ENCODE assay signal across 2 cellular contexts in genomic region chr14:99682809-99683618, GRCh38.
A peak's percentile ranks its signal among the peaks of the same experiment; 100 is the strongest.
TF ChIP-seq lines count a peak whose summit lies in the region.

No MANE protein-coding gene starts in this region.

TF ChIP-seq in A549, 52 proteins besides CTCF, POLR2A, EP300 and RAD21 (continued from another document):
- TF ChIP-seq REST (IDR thresholded peaks at IDR 0.05) (no peak), JUN (IDR thresholded peaks at IDR 0.05) (no peak), NFE2L2 (conservative IDR thresholded peaks at IDR 0.05; ENCODE audit: low read length) (no peak), RFX5 (IDR thresholded peaks at IDR 0.05) (no peak), TP53 (CRISPR knock-in tag; IDR thresholded peaks at IDR 0.05) (0 out of 2 replicates have a peak, but pooled peaks have one; percentile 68)

TF ChIP-seq in H1, 55 proteins besides CTCF, POLR2A, EP300 and RAD21 (continued from another document):
- TF ChIP-seq RXRA (IDR thresholded peaks at IDR 0.05; ENCODE audit: insufficient read depth, low read depth, low read length), result no peak
- 0 out of 4 replicates have a peak, but pooled peaks of 1 of the 2 experiments have one; percentile 50 for TF ChIP-seq SIN3A (conservative IDR thresholded peaks at IDR 0.05 in 1 of 2, IDR thresholded peaks at IDR 0.05 in 1 of 2; ENCODE audit: low read depth in 1 of 2, low read length in 2 of 2)
- TF ChIP-seq SAP30 (IDR thresholded peaks at IDR 0.05; ENCODE audit: insufficient read depth, insufficient replicate concordance, low read length), result no peak
- no peak for TF ChIP-seq HDAC2 (IDR thresholded peaks at IDR 0.05; ENCODE audit: borderline replicate concordance in 1 of 2, low read depth in 2 of 2, low read length in 2 of 2)
- no peak for TF ChIP-seq CHD2 (IDR thresholded peaks at IDR 0.05; ENCODE audit: low read length)
- TF ChIP-seq BCL11A (IDR thresholded peaks at IDR 0.05; ENCODE audit: low read depth in 2 of 2, low read length in 2 of 2), result no peak
- TF ChIP-seq E2F6 (IDR thresholded peaks at IDR 0.05), result 0 out of 2 replicates have a peak, but pooled peaks have one; percentile 12
- TF ChIP-seq ATF3 (IDR thresholded peaks at IDR 0.05; ENCODE audit: insufficient read depth, low read depth, low read length), result no peak
- no peak for TF ChIP-seq KDM1A (IDR thresholded peaks at IDR 0.05; ENCODE audit: borderline replicate concordance, low read length)
- TF ChIP-seq ASH2L (IDR thresholded peaks at IDR 0.05; ENCODE audit: low read length), result no peak
- no peak for TF ChIP-seq EGR1 (IDR thresholded peaks at IDR 0.05; ENCODE audit: borderline replicate concordance, low read depth, low read length)
- no peak; the same call in 1 of the 2 replicates for TF ChIP-seq SUZ12 (IDR thresholded peaks at IDR 0.05; ENCODE audit: low read length)
- no peak for TF ChIP-seq SIRT6 (IDR thresholded peaks at IDR 0.05; ENCODE audit: low read length)
- peak; percentile 36; the same call in 1 of the 2 replicates for TF ChIP-seq MAX (IDR thresholded peaks at IDR 0.05)
- no peak for TF ChIP-seq YY1 (IDR thresholded peaks at IDR 0.05; ENCODE audit: low read depth, low read length)
- no peak for TF ChIP-seq GTF2F1 (IDR thresholded peaks at IDR 0.05; ENCODE audit: borderline replicate concordance, low read depth, low read length)
- TF ChIP-seq RFX5 (IDR thresholded peaks at IDR 0.05; ENCODE audit: borderline replicate concordance, low read depth, low read length), result no peak
- TF ChIP-seq CBX8 (IDR thresholded peaks at IDR 0.05; ENCODE audit: borderline replicate concordance, low read depth, low read length), result no peak
- TF ChIP-seq POU5F1 (IDR thresholded peaks at IDR 0.05; ENCODE audit: low read depth, low read length), result no peak
- no peak for TF ChIP-seq RBBP5 (IDR thresholded peaks at IDR 0.05; ENCODE audit: borderline replicate concordance, low read depth, low read length)
- TF ChIP-seq TAF1 (IDR thresholded peaks at IDR 0.05; ENCODE audit: low read depth, low read length), result no peak; the same call in 1 of the 2 replicates
- TF ChIP-seq KDM4A (IDR thresholded peaks at IDR 0.05; ENCODE audit: low read depth, low read length, severe bottlenecking), result peak; percentile 50
- TF ChIP-seq CBX5 (IDR thresholded peaks at IDR 0.05; ENCODE audit: low read depth, low read length), result no peak
- TF ChIP-seq TEAD4 (IDR thresholded peaks at IDR 0.05; ENCODE audit: low read depth, low read length), result no peak
- peak; percentile 71 for TF ChIP-seq BACH1 (IDR thresholded peaks at IDR 0.05; ENCODE audit: low read length)
- peak; percentile 58; the same call in 1 of the 2 replicates for TF ChIP-seq CREB1 (IDR thresholded peaks at IDR 0.05)
- TF ChIP-seq NANOG (IDR thresholded peaks at IDR 0.05; ENCODE audit: insufficient read depth, low read depth, low read length, poor library complexity, severe bottlenecking), result no peak
- peak; percentile 60; the same call in 1 of the 2 replicates for TF ChIP-seq GABPA (IDR thresholded peaks at IDR 0.05; ENCODE audit: borderline replicate concordance, insufficient read depth, low read length)
- TF ChIP-seq TCF12 (IDR thresholded peaks at IDR 0.05; ENCODE audit: low read depth, low read length), result no peak
- TF ChIP-seq SP1 (IDR thresholded peaks at IDR 0.05; ENCODE audit: low read depth, low read length), result no peak
- TF ChIP-seq RNF2 (IDR thresholded peaks at IDR 0.05; ENCODE audit: borderline replicate concordance, low read depth, low read length, missing control alignments, poor library complexity, severe bottlenecking), result no peak
- no peak for TF ChIP-seq SP4 (IDR thresholded peaks at IDR 0.05; ENCODE audit: low read length)
- TF ChIP-seq JUND (IDR thresholded peaks at IDR 0.05; ENCODE audit: low read length), result no peak
- TF ChIP-seq SIX5 (IDR thresholded peaks at IDR 0.05; ENCODE audit: low read depth, low read length), result no peak
- TF ChIP-seq CHD7 (IDR thresholded peaks at IDR 0.05; ENCODE audit: insufficient replicate concordance, low read length), result no peak
